In the genomic region with DNA sequence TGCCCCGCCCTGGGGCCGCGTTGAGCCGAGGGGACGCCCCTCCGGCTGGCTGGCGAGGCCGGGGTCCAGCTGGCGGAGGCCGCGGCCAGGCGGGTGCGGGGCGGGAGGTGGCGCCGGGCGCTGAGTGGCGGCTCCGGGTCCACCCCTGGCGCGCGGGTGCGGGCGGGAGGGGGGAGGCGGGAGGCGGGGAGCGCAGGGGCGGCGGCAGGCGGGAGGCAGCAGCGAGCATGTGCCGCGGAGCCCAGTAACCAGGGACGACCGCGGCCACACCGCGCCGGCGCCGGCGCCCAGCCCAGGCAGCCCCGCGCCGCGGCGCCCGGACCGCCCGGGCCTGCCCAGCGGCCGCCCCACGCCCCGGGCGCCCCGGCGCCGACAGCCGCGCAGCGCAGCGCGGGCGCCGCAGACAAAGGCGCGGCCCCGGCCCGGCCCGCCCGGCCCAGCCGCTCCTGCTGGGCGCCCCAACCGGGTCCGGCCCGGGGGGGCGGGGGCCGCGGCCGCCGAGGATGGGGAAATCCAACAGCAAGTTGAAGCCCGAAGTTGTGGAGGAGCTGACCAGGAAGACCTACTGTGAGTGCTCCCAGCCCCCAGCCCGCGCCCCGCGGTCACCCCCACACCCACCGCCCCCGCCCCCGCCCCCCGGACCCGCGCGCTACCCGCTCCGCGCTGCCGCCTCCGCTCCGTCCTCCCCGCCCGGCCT, we compare ENCODE assay signal across 7 cellular contexts. TPM values are rescaled to one million over a fixed set of nuclear protein-coding genes. Genes with fewer than 3 reads are reported as not detected.
DNase-seq lines count a peak whose midpoint lies in the region; ATAC-seq lines count a peak whose summit lies in the region.

A gene (plus strand): TSS at position 244 of the 697 bp plus-strand sequence. CDS start 260 bp downstream, at position 504.

- DNase-seq in H7, result peak; percentile 95
- peak; percentile 13 for DNase-seq in NOMO-1 treated with DMSO at 0.1 percent for 48 hours (lab: John Stamatoyannopoulos, UW; ENCODE audit: unreplicated experiment)
- DNase-seq in activated T-helper 2 cell treated with anti-CD3 and anti-CD28 coated beads, Interferon-gamma antibody, Interleukin-2, Interleukin-4, amounts not matched to agents 10 μg/mL and 5 μg/mL and 100 μg/mL, durations not matched to agents 14 hours and 24 hours and 36 hours (ENCODE audit: low spot score), result no peak
- DNase-seq in fibroblast of peridontal ligament (ENCODE audit: extremely low read depth), result peak; percentile 41
- peak; percentile 75 for DNase-seq in myocyte (ENCODE audit: low read depth)
- no peak for DNase-seq in Kasumi-1 (lab: John Stamatoyannopoulos, UW)

- H3K27ac Mint-ChIP-seq in activated T-helper 2 cell treated with anti-CD3 and anti-CD28 coated beads, Interferon-gamma antibody, Interleukin-2, Interleukin-4, amounts not matched to agents 10 μg/mL and 5 μg/mL and 100 μg/mL, durations not matched to agents 14 hours and 24 hours and 36 hours, result no peak within 1 kb of the TSS
- H3K27ac Mint-ChIP-seq in stimulated activated memory B cell treated with anti-CD40 and anti-IgM and Interleukin-4, amounts not matched to agents 10 μg/mL and 1 μg/mL and 100 μg/mL, for 72 hours, result no peak within 1 kb of the TSS

- no peaks in the 10 kb centered on the region; the same call in 1 of the 2 replicates for H3K36me3 ChIP-seq in H7 (replicated peaks; ENCODE audit: control insufficient read depth, insufficient read depth, low read length)

- no peaks in the 10 kb centered on the region for H3K9me3 Mint-ChIP-seq in activated T-helper 2 cell treated with anti-CD3 and anti-CD28 coated beads, Interferon-gamma antibody, Interleukin-2, Interleukin-4, amounts not matched to agents 10 μg/mL and 5 μg/mL and 100 μg/mL, durations not matched to agents 14 hours and 24 hours and 36 hours
- no peaks in the 10 kb centered on the region for H3K9me3 Mint-ChIP-seq in stimulated activated memory B cell treated with anti-CD40 and anti-IgM and Interleukin-4, amounts not matched to agents 10 μg/mL and 1 μg/mL and 100 μg/mL, for 72 hours

- H3K27me3 Mint-ChIP-seq in activated T-helper 2 cell treated with anti-CD3 and anti-CD28 coated beads, Interferon-gamma antibody, Interleukin-2, Interleukin-4, amounts not matched to agents 10 μg/mL and 5 μg/mL and 100 μg/mL, durations not matched to agents 14 hours and 24 hours and 36 hours (ENCODE audit: low read depth), result peaks cover 31% of the 10 kb centered on the region
- H3K27me3 Mint-ChIP-seq in stimulated activated memory B cell treated with anti-CD40 and anti-IgM and Interleukin-4, amounts not matched to agents 10 μg/mL and 1 μg/mL and 100 μg/mL, for 72 hours, result peaks cover 55% of the 10 kb centered on the region

- peaks cover 4% of the 10 kb centered on the region for H3K27me3 ChIP-seq in H7 (ENCODE audit: control insufficient read depth, insufficient read depth, low read length)

- H3K4me1 Mint-ChIP-seq in activated T-helper 2 cell treated with anti-CD3 and anti-CD28 coated beads, Interferon-gamma antibody, Interleukin-2, Interleukin-4, amounts not matched to agents 10 μg/mL and 5 μg/mL and 100 μg/mL, durations not matched to agents 14 hours and 24 hours and 36 hours (ENCODE audit: low read depth), result peaks cover 3% of the 10 kb centered on the region
- peaks cover 7% of the 10 kb centered on the region for H3K4me1 Mint-ChIP-seq in stimulated activated memory B cell treated with anti-CD40 and anti-IgM and Interleukin-4, amounts not matched to agents 10 μg/mL and 1 μg/mL and 100 μg/mL, for 72 hours

- peak within 1 kb of the TSS; percentile 77 for H3K4me3 Mint-ChIP-seq in activated T-helper 2 cell treated with anti-CD3 and anti-CD28 coated beads, Interferon-gamma antibody, Interleukin-2, Interleukin-4, amounts not matched to agents 10 μg/mL and 5 μg/mL and 100 μg/mL, durations not matched to agents 14 hours and 24 hours and 36 hours (ENCODE audit: low read depth)
- peak within 1 kb of the TSS; percentile 65 for H3K4me3 Mint-ChIP-seq in stimulated activated memory B cell treated with anti-CD40 and anti-IgM and Interleukin-4, amounts not matched to agents 10 μg/mL and 1 μg/mL and 100 μg/mL, for 72 hours

- intact Hi-C loops in activated T-helper 2 cell treated with anti-CD3 and anti-CD28 coated beads, Interferon-gamma antibody, Interleukin-2, Interleukin-4, amounts not matched to agents 10 μg/mL and 5 μg/mL and 100 μg/mL, durations not matched to agents 14 hours and 24 hours and 36 hours (cut with micrococcal nuclease), result no loop called here

- peak within 1 kb of the TSS; percentile 54 for H3K4me3 ChIP-seq in H7 (ENCODE audit: insufficient read depth, low read depth, low read length)

- H3K36me3 Mint-ChIP-seq in activated T-helper 2 cell treated with anti-CD3 and anti-CD28 coated beads, Interferon-gamma antibody, Interleukin-2, Interleukin-4, amounts not matched to agents 10 μg/mL and 5 μg/mL and 100 μg/mL, durations not matched to agents 14 hours and 24 hours and 36 hours (ENCODE audit: low read depth), result no peaks in the 10 kb centered on the region
- no peaks in the 10 kb centered on the region for H3K36me3 Mint-ChIP-seq in stimulated activated memory B cell treated with anti-CD40 and anti-IgM and Interleukin-4, amounts not matched to agents 10 μg/mL and 1 μg/mL and 100 μg/mL, for 72 hours

- peak; percentile 74 for ATAC-seq in stimulated activated memory B cell treated with anti-CD40 and anti-IgM and Interleukin-4, amounts not matched to agents 10 μg/mL and 1 μg/mL and 100 μg/mL, for 72 hours

RNA-seq across cellular contexts. Expression of the gene that starts here (rescaled TPM):
- 24.6 and 28.3 TPM in 2 replicates for total RNA-seq in H7 (2014; rRNA removed; shearing (Covaris generic))
- total RNA-seq in activated T-helper 2 cell treated with anti-CD3 and anti-CD28 coated beads, Interferon-gamma antibody, Interleukin-2, Interleukin-4, amounts not matched to agents 10 μg/mL and 5 μg/mL and 100 μg/mL, durations not matched to agents 14 hours and 24 hours and 36 hours, result 23.5 and 27.9 TPM in 2 replicates
- 55.2 and 59.7 TPM in 2 replicates for total RNA-seq in myocyte
- 58.1 TPM for polyA plus RNA-seq in myocyte (2012)

Comparison
In these comparisons a context has a peak if more than half of its experiments do, and no peak if none do; other contexts are left out.
1. DNase-seq: peak in H7 (single experiment), NOMO-1 treated with DMSO at 0.1 percent for 48 hours (single experiment), fibroblast of peridontal ligament (single experiment) and myocyte (single experiment); none in activated T-helper 2 cell treated with anti-CD3 and anti-CD28 coated beads, Interferon-gamma antibody, Interleukin-2, Interleukin-4, amounts not matched to agents 10 μg/mL and 5 μg/mL and 100 μg/mL, durations not matched to agents 14 hours and 24 hours and 36 hours (single experiment) and Kasumi-1 (0 of 2).